ENCODE assay signal across 8 cellular contexts in genomic region chr11:100719362-100719761, GRCh38. TPM values are rescaled to one million over a fixed set of nuclear protein-coding genes. Genes with fewer than 3 reads are reported as not detected.
DNase-seq lines count a peak whose midpoint lies in the region; TF ChIP-seq lines count a peak whose summit lies in the region.

No MANE protein-coding gene starts in this region.

- H3K9me2 ChIP-seq in SK-N-SH, result no peaks in the 10 kb centered on the region

- H3K4me1 ChIP-seq in muscle layer of duodenum (ENCODE audit: control insufficient read depth in 1 of 2, insufficient read depth in 2 of 2, low read length in 2 of 2) (peaks cover 9 to 19% of the 10 kb centered on the region in 2 donors), SK-N-SH (ENCODE audit: control insufficient read depth in 1 of 2, insufficient read depth in 2 of 2, low read depth in 1 of 2, low read length in 1 of 2) (no peaks in the 10 kb centered on the region; a peak in 2 of 4 replicates)

- POLR2A ChIA-PET in SK-N-SH (lab: Yijun Ruan, JAX), result no interaction called here

- H3K79me2 ChIP-seq in SK-N-SH (ENCODE audit: insufficient read depth), result no peaks in the 10 kb centered on the region

- H3K9me3 ChIP-seq in muscle layer of duodenum (ENCODE audit: control insufficient read depth in 1 of 2, low read length in 2 of 2) (no peaks in the 10 kb centered on the region), SK-N-SH (no peaks in the 10 kb centered on the region)

- no peaks in the 10 kb centered on the region for H3F3A ChIP-seq in SK-N-SH (replicated peaks; ENCODE audit: insufficient read depth)

- CTCF ChIA-PET in SK-N-SH (lab: Yijun Ruan, JAX), result no interaction called here

- no peak overlapping the region for H2AFZ ChIP-seq in SK-N-SH (ENCODE audit: low read depth)

- no peaks in the 10 kb centered on the region for H3K27me3 ChIP-seq in muscle layer of duodenum (ENCODE audit: low read depth, low read length)
- no peaks in the 10 kb centered on the region; the same call in 1 of the 2 replicates for H3K27me3 ChIP-seq in SK-N-SH (ENCODE audit: insufficient read depth)

- WGBS in SK-N-SH (ENCODE audit: low lambda C conversion rate), result 0% methylated on average over 2 of the region's 2 CpGs

- H3K27ac ChIP-seq in muscle layer of duodenum (ENCODE audit: low read length), result peak overlapping the region; percentile 68
- no peak overlapping the region for H3K27ac ChIP-seq in SK-N-SH (ENCODE audit: low read depth in 2 of 2, low read length in 1 of 2)

- no peak overlapping the region for H3K4me2 ChIP-seq in SK-N-SH

- H3K36me3 ChIP-seq in muscle layer of duodenum (ENCODE audit: control insufficient read depth in 1 of 2, insufficient read depth in 2 of 2, low read length in 2 of 2) (no peaks in the 10 kb centered on the region), SK-N-SH (replicated peaks in 1 of 2; ENCODE audit: control insufficient read depth in 1 of 2, insufficient read depth in 2 of 2, low read length in 1 of 2) (no peaks in the 10 kb centered on the region)

- TF ChIP-seq RAD21 in SK-N-SH (IDR thresholded peaks at IDR 0.05; ENCODE audit: low read length), result no peak

- no peak overlapping the region for H3K9ac ChIP-seq in SK-N-SH

- TF ChIP-seq EP300 in SK-N-SH (IDR thresholded peaks at IDR 0.05; ENCODE audit: borderline replicate concordance in 1 of 2, low read depth in 1 of 2, low read length in 1 of 2), result no peak

- intact Hi-C loops in posterior cingulate gyrus (cut with DNase I), result no loop called here

- H3K4me3 ChIP-seq in epithelial cell of esophagus (ENCODE audit: low read length) (no peak overlapping the region), muscle layer of duodenum (ENCODE audit: low read depth in 1 of 2, low read length in 2 of 2) (peak overlapping the region in 1 of 2 donors; percentile 26), SK-N-SH (ENCODE audit: low read depth in 2 of 2, low read length in 1 of 2) (no peak overlapping the region)

- peak; percentile 48 for DNase-seq in D341Med (ENCODE audit: low spot score)
- peak; percentile 82 to 86 for DNase-seq in NCI-H446 (lab: John Stamatoyannopoulos, UW)
- peak; percentile 50 for DNase-seq in epithelial cell of esophagus (ENCODE audit: low read depth)
- no peak for DNase-seq in NCI-H510A (lab: John Stamatoyannopoulos, UW)
- DNase-seq in posterior cingulate gyrus, result no peak
- DNase-seq in SK-N-SH, result no peak
- no peak for DNase-seq in stimulated activated CD4-positive, alpha-beta T cell treated with anti-CD3 and anti-CD28 coated beads, Interleukin-15, amount 100 ng/mL, for 24 hours

- TF ChIP-seq CTCF in epithelial cell of esophagus (IDR thresholded peaks at IDR 0.05; ENCODE audit: insufficient read depth, low read depth, low read length, missing control alignments), result no peak
- TF ChIP-seq CTCF in SK-N-SH (IDR thresholded peaks at IDR 0.05), result no peak

- no peaks in the 10 kb centered on the region for H4K20me1 ChIP-seq in SK-N-SH (ENCODE audit: insufficient read depth)

TF ChIP-seq in SK-N-SH, 30 proteins besides CTCF, POLR2A, EP300 and RAD21:
- no peak for TF ChIP-seq SMC3 (IDR thresholded peaks at IDR 0.05; ENCODE audit: low read depth, low read length)
- TF ChIP-seq, protein P1, sequence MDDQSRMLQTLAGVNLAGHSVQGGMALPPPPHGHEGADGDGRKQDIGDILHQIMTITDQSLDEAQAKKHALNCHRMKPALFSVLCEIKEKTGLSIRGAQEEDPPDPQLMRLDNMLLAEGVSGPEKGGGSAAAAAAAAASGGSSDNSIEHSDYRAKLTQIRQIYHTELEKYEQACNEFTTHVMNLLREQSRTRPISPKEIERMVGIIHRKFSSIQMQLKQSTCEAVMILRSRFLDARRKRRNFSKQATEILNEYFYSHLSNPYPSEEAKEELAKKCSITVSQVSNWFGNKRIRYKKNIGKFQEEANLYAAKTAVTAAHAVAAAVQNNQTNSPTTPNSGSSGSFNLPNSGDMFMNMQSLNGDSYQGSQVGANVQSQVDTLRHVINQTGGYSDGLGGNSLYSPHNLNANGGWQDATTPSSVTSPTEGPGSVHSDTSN (IDR thresholded peaks at IDR 0.05), result no peak
- no peak for TF ChIP-seq GABPA (IDR thresholded peaks at IDR 0.05; ENCODE audit: low read depth)
- TF ChIP-seq JUND (IDR thresholded peaks at IDR 0.05), result no peak
- no peak for TF ChIP-seq FOSL2 (IDR thresholded peaks at IDR 0.05; ENCODE audit: borderline replicate concordance, low read depth)
- no peak for TF ChIP-seq TEAD4 (IDR thresholded peaks at IDR 0.05; ENCODE audit: borderline replicate concordance, insufficient read depth)
- TF ChIP-seq ELF1 (IDR thresholded peaks at IDR 0.05), result no peak
- no peak for TF ChIP-seq NRF1 (IDR thresholded peaks at IDR 0.05; ENCODE audit: low read depth, low read length)
- TF ChIP-seq RCOR1 (IDR thresholded peaks at IDR 0.05; ENCODE audit: low read length), result no peak
- no peak for TF ChIP-seq RXRA (IDR thresholded peaks at IDR 0.05; ENCODE audit: borderline replicate concordance, low read depth)
- TF ChIP-seq, protein P2, sequence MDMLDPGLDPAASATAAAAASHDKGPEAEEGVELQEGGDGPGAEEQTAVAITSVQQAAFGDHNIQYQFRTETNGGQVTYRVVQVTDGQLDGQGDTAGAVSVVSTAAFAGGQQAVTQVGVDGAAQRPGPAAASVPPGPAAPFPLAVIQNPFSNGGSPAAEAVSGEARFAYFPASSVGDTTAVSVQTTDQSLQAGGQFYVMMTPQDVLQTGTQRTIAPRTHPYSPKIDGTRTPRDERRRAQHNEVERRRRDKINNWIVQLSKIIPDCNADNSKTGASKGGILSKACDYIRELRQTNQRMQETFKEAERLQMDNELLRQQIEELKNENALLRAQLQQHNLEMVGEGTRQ (IDR thresholded peaks at IDR 0.05; ENCODE audit: borderline replicate concordance, low read depth, low read length), result no peak
- no peak for TF ChIP-seq MXI1 (IDR thresholded peaks at IDR 0.05; ENCODE audit: low read depth, low read length)
- TF ChIP-seq EZH2phosphoT487 (IDR thresholded peaks at IDR 0.05; ENCODE audit: borderline replicate concordance, low read depth), result no peak
- TF ChIP-seq, protein P3, sequence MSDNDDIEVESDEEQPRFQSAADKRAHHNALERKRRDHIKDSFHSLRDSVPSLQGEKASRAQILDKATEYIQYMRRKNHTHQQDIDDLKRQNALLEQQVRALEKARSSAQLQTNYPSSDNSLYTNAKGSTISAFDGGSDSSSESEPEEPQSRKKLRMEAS (IDR thresholded peaks at IDR 0.05; ENCODE audit: low read depth), result no peak
- TF ChIP-seq NFIC (IDR thresholded peaks at IDR 0.05; ENCODE audit: borderline replicate concordance), result no peak
- TF ChIP-seq ZBTB33 (IDR thresholded peaks at IDR 0.05; ENCODE audit: borderline replicate concordance, low read depth), result no peak

RNA-seq across cellular contexts. Expression of gene ARHGAP42, which starts 32.3 kb away (rescaled TPM):
- polyA plus RNA-seq in SK-N-SH (2012; rRNA removed), result 0.02 and 0.05 TPM in 2 replicates
- 0.03 and 0.04 TPM in 2 replicates for polyA plus RNA-seq in SK-N-SH (2012; cell fraction: cytosol; rRNA removed)
- 0.04 TPM in 1 of 2 replicates, not detected in the other for polyA plus RNA-seq in SK-N-SH (2012; cell fraction: nucleus; rRNA removed)

Comparison
In these comparisons a context has a peak if more than half of its experiments do, and no peak if none do; other contexts are left out.
1. DNase-seq: peak in D341Med (single experiment), NCI-H446 (2 of 2) and epithelial cell of esophagus (single experiment); none in NCI-H510A (single experiment), posterior cingulate gyrus (0 of 10), SK-N-SH (single experiment) and stimulated activated CD4-positive, alpha-beta T cell treated with anti-CD3 and anti-CD28 coated beads, Interleukin-15, amount 100 ng/mL, for 24 hours (single experiment).